In the genomic region with DNA sequence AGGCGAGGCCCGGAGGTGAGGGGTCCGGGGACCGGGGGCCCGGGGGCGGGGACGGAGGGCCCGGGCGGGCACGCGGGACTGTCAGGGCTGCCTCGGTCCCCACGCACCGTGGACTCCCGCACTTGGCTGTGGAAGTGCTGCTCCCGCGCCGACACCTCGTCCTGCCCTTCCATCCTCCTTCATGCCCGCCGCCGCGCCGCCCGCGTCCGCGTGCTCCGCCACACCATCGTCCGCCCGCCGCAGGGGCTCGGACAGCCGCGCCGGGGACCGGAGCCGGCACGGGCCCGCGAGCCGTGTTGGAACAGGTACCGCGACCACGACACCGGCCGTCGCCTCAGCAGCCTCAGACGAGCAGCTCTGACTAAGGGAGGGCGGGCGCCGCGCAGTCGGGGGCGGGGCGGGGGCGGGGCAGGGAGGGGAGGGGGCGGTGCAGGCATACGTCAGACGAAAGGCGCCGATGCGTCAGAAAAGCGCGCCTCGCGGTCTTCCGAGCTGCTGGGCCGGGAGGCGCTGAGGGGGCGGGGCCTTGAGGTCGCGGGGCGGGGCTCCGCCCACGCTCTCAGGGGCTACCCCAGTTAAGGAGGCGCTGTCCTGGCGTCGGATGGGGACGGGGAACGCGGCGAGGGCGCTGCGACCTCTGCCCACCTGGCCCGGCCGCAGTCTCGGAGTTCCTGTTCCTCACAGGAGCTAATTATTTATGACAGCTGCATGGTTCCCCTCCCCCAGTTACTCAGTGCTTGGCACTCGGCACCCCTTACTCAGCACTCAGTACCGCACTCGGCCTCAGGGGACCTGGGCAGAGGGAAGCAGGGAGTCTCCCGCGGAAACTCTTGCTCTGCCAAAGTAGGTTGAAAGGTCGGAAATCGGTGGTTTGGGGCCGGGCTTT, we compare ENCODE assay signal across 1 cellular context.
TF ChIP-seq lines count a peak whose summit lies in the region.

Gene LMBR1, minus strand, starts transcription at position 363 of the 886 bp plus-strand sequence. Its CDS starts 190 bp downstream, at position 173.

TF ChIP-seq in K562, 482 proteins besides CTCF, POLR2A, EP300 and RAD21 (continued from another document and continues in another):
- TF ChIP-seq, protein P1, sequence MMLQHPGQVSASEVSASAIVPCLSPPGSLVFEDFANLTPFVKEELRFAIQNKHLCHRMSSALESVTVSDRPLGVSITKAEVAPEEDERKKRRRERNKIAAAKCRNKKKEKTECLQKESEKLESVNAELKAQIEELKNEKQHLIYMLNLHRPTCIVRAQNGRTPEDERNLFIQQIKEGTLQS (IDR thresholded peaks at IDR 0.05): no peak; the same call in 1 of the 2 replicates
- TF ChIP-seq, protein P1 (CRISPR knock-in tag; conservative IDR thresholded peaks at IDR 0.05): peak; percentile 55; the same call in 1 of the 2 replicates
- TF ChIP-seq ILF3 (IDR thresholded peaks at IDR 0.05; ENCODE audit: borderline replicate concordance) (peak; percentile 63; the same call in 1 of the 2 replicates), STAG1 (CRISPR knock-in tag; IDR thresholded peaks at IDR 0.05; ENCODE audit: borderline replicate concordance) (no peak; the same call in 1 of the 2 replicates), ZBTB2 (IDR thresholded peaks at IDR 0.05) (peak; percentile 71; the same call in 1 of the 2 replicates), ZNF79 (CRISPR knock-in tag; IDR thresholded peaks at IDR 0.05; ENCODE audit: low read depth) (no peak), MYNN (IDR thresholded peaks at IDR 0.05) (peak; percentile 59; the same call in 1 of the 2 replicates), MYNN (CRISPR knock-in tag; IDR thresholded peaks at IDR 0.05) (no peak), RBFOX2 (IDR thresholded peaks at IDR 0.05; ENCODE audit: low read depth, low read length) (peak; percentile 96), MAX (CRISPR knock-in tag; IDR thresholded peaks at IDR 0.05) (peak; percentile 72; the same call in 1 of the 2 replicates), ARID1B (IDR thresholded peaks at IDR 0.05) (peak; percentile 68; the same call in 1 of the 2 replicates), DIDO1 (tag; IDR thresholded peaks at IDR 0.05; ENCODE audit: low read depth) (peak; percentile 76), HCFC1 (IDR thresholded peaks at IDR 0.05; ENCODE audit: low read depth, low read length) (peak; percentile 76), RNF2 (IDR thresholded peaks at IDR 0.05) (peak; percentile 68; the same call in 1 of the 2 replicates), NRF1 (conservative IDR thresholded peaks at IDR 0.05 in 1 of 2, IDR thresholded peaks at IDR 0.05 in 1 of 2) (peak; percentile 59 to 61), NONO (IDR thresholded peaks at IDR 0.05; ENCODE audit: low read depth in 2 of 2, low read length in 1 of 2) (peak; percentile 93 to 94), CHD1 (IDR thresholded peaks at IDR 0.05; ENCODE audit: low read length) (no peak), ZNF511 (CRISPR knock-in tag; IDR thresholded peaks at IDR 0.05) (peak; percentile 92), SIN3B (IDR thresholded peaks at IDR 0.05; ENCODE audit: low read depth) (peak; percentile 53; the same call in 1 of the 2 replicates), ZNF586 (CRISPR knock-in tag; conservative IDR thresholded peaks at IDR 0.05) (no peak), DPF2 (IDR thresholded peaks at IDR 0.05) (peak; percentile 72), ADNP (tag; IDR thresholded peaks at IDR 0.05) (no peak), HDAC6 (IDR thresholded peaks at IDR 0.05; ENCODE audit: low read depth, low read length) (no peak), CC2D1A (IDR thresholded peaks at IDR 0.05) (0 out of 2 replicates have a peak, but pooled peaks have one; percentile 30), GATAD2B (IDR thresholded peaks at IDR 0.05; ENCODE audit: borderline replicate concordance) (peak; percentile 71), KHSRP (IDR thresholded peaks at IDR 0.05) (peak; percentile 66; the same call in 1 of the 2 replicates), PHF8 (IDR thresholded peaks at IDR 0.05; ENCODE audit: borderline replicate concordance, low read length) (peak; percentile 96; the same call in 1 of the 2 replicates), CHAMP1 (IDR thresholded peaks at IDR 0.05) (0 out of 2 replicates have a peak, but pooled peaks have one; percentile 51), EP400 (IDR thresholded peaks at IDR 0.05) (peak; percentile 89), KAT7 (CRISPR knock-in tag; IDR thresholded peaks at IDR 0.05; ENCODE audit: borderline replicate concordance) (peak; percentile 90; the same call in 1 of the 2 replicates), TAF7 (tag; IDR thresholded peaks at IDR 0.05) (peak; percentile 61), ZEB2 (IDR thresholded peaks at IDR 0.05) (peak; percentile 49; the same call in 1 of the 2 replicates), CBFA2T3 (IDR thresholded peaks at IDR 0.05) (peak; percentile 46), ZNF174 (CRISPR knock-in tag; IDR thresholded peaks at IDR 0.05) (no peak), ELF2 (CRISPR knock-in tag; IDR thresholded peaks at IDR 0.05) (peak; percentile 14; the same call in 1 of the 2 replicates), RBBP5 (IDR thresholded peaks at IDR 0.05; ENCODE audit: borderline replicate concordance, insufficient read depth, low read length, poor library complexity, severe bottlenecking) (peak; percentile 78), MAFF (IDR thresholded peaks at IDR 0.05; ENCODE audit: low read length) (0 out of 2 replicates have a peak, but pooled peaks have one; percentile 42), MED1 (CRISPR knock-in tag; IDR thresholded peaks at IDR 0.05; ENCODE audit: borderline replicate concordance) (no peak), YY1 (IDR thresholded peaks at IDR 0.05; ENCODE audit: borderline replicate concordance in 1 of 3, control insufficient read depth in 1 of 3, extremely low read depth in 1 of 3, insufficient read depth in 3 of 3, insufficient read length in 1 of 3, insufficient replicate concordance in 2 of 3, low read depth in 1 of 3, low read length in 2 of 3) (peak; percentile 5 to 52 (median 50)), TARDBP (IDR thresholded peaks at IDR 0.05) (peak; percentile 71; the same call in 1 of the 2 replicates), ZNF77 (CRISPR knock-in tag; IDR thresholded peaks at IDR 0.05) (no peak), RBM39 (optimal IDR thresholded peaks at IDR 0.05; ENCODE audit: low read depth, low read length) (peak; percentile 85), HDAC2 (IDR thresholded peaks at IDR 0.05) (peak; percentile 93), CBX8 (IDR thresholded peaks at IDR 0.05; ENCODE audit: borderline replicate concordance, extremely low read depth, low read depth, low read length, poor library complexity, severe bottlenecking) (no peak)
- TF ChIP-seq, protein P2, sequence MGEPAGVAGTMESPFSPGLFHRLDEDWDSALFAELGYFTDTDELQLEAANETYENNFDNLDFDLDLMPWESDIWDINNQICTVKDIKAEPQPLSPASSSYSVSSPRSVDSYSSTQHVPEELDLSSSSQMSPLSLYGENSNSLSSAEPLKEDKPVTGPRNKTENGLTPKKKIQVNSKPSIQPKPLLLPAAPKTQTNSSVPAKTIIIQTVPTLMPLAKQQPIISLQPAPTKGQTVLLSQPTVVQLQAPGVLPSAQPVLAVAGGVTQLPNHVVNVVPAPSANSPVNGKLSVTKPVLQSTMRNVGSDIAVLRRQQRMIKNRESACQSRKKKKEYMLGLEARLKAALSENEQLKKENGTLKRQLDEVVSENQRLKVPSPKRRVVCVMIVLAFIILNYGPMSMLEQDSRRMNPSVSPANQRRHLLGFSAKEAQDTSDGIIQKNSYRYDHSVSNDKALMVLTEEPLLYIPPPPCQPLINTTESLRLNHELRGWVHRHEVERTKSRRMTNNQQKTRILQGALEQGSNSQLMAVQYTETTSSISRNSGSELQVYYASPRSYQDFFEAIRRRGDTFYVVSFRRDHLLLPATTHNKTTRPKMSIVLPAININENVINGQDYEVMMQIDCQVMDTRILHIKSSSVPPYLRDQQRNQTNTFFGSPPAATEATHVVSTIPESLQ (CRISPR knock-in tag; IDR thresholded peaks at IDR 0.05): peak; percentile 90; the same call in 1 of the 2 replicates
- TF ChIP-seq, protein P3, sequence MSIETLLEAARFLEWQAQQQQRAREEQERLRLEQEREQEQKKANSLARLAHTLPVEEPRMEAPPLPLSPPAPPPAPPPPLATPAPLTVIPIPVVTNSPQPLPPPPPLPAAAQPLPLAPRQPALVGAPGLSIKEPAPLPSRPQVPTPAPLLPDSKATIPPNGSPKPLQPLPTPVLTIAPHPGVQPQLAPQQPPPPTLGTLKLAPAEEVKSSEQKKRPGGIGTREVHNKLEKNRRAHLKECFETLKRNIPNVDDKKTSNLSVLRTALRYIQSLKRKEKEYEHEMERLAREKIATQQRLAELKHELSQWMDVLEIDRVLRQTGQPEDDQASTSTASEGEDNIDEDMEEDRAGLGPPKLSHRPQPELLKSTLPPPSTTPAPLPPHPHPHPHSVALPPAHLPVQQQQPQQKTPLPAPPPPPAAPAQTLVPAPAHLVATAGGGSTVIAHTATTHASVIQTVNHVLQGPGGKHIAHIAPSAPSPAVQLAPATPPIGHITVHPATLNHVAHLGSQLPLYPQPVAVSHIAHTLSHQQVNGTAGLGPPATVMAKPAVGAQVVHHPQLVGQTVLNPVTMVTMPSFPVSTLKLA (conservative IDR thresholded peaks at IDR 0.05): peak; percentile 86 to 93
- TF ChIP-seq, protein P4, sequence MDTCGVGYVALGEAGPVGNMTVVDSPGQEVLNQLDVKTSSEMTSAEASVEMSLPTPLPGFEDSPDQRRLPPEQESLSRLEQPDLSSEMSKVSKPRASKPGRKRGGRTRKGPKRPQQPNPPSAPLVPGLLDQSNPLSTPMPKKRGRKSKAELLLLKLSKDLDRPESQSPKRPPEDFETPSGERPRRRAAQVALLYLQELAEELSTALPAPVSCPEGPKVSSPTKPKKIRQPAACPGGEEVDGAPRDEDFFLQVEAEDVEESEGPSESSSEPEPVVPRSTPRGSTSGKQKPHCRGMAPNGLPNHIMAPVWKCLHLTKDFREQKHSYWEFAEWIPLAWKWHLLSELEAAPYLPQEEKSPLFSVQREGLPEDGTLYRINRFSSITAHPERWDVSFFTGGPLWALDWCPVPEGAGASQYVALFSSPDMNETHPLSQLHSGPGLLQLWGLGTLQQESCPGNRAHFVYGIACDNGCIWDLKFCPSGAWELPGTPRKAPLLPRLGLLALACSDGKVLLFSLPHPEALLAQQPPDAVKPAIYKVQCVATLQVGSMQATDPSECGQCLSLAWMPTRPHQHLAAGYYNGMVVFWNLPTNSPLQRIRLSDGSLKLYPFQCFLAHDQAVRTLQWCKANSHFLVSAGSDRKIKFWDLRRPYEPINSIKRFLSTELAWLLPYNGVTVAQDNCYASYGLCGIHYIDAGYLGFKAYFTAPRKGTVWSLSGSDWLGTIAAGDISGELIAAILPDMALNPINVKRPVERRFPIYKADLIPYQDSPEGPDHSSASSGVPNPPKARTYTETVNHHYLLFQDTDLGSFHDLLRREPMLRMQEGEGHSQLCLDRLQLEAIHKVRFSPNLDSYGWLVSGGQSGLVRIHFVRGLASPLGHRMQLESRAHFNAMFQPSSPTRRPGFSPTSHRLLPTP (IDR thresholded peaks at IDR 0.05; ENCODE audit: borderline replicate concordance, extremely low read depth, insufficient read length): no peak
- TF ChIP-seq, protein P5, sequence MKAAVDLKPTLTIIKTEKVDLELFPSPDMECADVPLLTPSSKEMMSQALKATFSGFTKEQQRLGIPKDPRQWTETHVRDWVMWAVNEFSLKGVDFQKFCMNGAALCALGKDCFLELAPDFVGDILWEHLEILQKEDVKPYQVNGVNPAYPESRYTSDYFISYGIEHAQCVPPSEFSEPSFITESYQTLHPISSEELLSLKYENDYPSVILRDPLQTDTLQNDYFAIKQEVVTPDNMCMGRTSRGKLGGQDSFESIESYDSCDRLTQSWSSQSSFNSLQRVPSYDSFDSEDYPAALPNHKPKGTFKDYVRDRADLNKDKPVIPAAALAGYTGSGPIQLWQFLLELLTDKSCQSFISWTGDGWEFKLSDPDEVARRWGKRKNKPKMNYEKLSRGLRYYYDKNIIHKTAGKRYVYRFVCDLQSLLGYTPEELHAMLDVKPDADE (conservative IDR thresholded peaks at IDR 0.05; ENCODE audit: control insufficient read depth, low read depth, low read length): peak; percentile 67; the same call in 1 of the 2 replicates
